Comparison of ENCODE assay signal across 25 cellular contexts in the genomic region with DNA sequence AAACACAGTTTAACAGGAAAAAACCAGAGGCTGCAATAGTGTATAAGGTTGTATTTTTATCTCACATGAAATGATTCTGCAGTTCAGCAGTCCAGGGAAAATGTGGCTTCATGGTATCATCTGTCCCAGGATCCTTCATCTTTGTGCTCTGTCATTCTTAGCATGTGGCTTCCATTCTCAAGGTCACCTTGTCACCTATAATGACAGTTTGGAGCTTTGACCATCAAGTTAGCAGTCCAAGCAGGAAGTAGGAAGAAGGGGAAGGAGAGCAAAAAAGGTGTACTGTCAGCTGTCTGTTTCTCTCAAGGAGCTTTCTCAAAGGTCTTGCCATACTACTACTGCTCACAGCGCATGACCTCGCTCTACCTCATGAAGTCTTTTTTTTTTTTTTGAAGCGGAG. TPM values are rescaled to one million over a fixed set of nuclear protein-coding genes. Genes with fewer than 3 reads are reported as not detected.
DNase-seq lines count a peak whose midpoint lies in the region; ATAC-seq and TF ChIP-seq lines count a peak whose summit lies in the region.
"Had no signal": no experiment of that assay in that cellular context is flagged by ENCODE, and none has a peak within 500 bp of the region (broad histone marks: within the 10 kb centered on the region; RNA-seq: fewer than 3 reads in every experiment).

No MANE protein-coding gene starts in this region.

- peaks cover 18% of the 10 kb centered on the region for H3K4me1 Mint-ChIP-seq in activated CD8-positive, alpha-beta memory T cell treated with anti-CD3 and anti-CD28 coated beads, Interleukin-2, amount 10 ng/mL, durations not matched to agents 7 days and 5 days
- peaks cover 10% of the 10 kb centered on the region for H3K4me1 Mint-ChIP-seq in activated CD4-positive, alpha-beta memory T cell treated with anti-CD3 and anti-CD28 coated beads for 36 hours (ENCODE audit: low read depth)

- POLR2A ChIA-PET in activated CD4-positive, alpha-beta memory T cell treated with anti-CD3 and anti-CD28 coated beads for 36 hours (lab: Charles Lee) = no interaction called here

- DNase-seq in activated CD8-positive, alpha-beta memory T cell treated with anti-CD3 and anti-CD28 coated beads, Interleukin-2, amount 10 ng/mL, durations not matched to agents 7 days and 5 days = no peak
- DNase-seq in activated CD8-positive, alpha-beta memory T cell treated with anti-CD3 and anti-CD28 coated beads, Interleukin-2, amount 50 U/mL, for 48 hours = no peak
- DNase-seq in activated CD4-positive, alpha-beta memory T cell treated with anti-CD3 and anti-CD28 coated beads for 36 hours = no peak
- DNase-seq in dorsolateral prefrontal cortex (no peak), DMS79 (lab: John Stamatoyannopoulos, UW) (no peak), dedifferentiated amniotic fluid mesenchymal stem cell (ENCODE audit: extremely low spot score) (no peak)
- DNase-seq: activated CD4-positive, alpha-beta T cell treated with anti-CD3 and anti-CD28 coated beads, Interleukin-2, amount 50 U/mL, for 4 hours; body of pancreas; cortex of kidney; DMS79 treated with DMSO at 0.1 percent for 48 hours; foreskin keratinocyte; kidney glomerular epithelial cell; mesendoderm; NCI-H146; NCI-H2227 treated with DMSO at 0.1 percent for 48 hours; NK-92 treated with Interleukin-12 subunit alpha and Interleukin-12 subunit beta, amount 100 ng/mL, for 24 hours; spleen had no signal

- H3K27ac Mint-ChIP-seq in activated CD8-positive, alpha-beta memory T cell treated with anti-CD3 and anti-CD28 coated beads, Interleukin-2, amount 10 ng/mL, durations not matched to agents 7 days and 5 days = peak overlapping the region; percentile 39
- H3K27ac Mint-ChIP-seq in activated CD4-positive, alpha-beta memory T cell treated with anti-CD3 and anti-CD28 coated beads for 36 hours = peak overlapping the region; percentile 26
- H3K27ac Mint-ChIP-seq: type B pancreatic cell had no signal

- peaks cover 29 to 56% (median 51%) of the 10 kb centered on the region in 3 donors for H3K36me3 ChIP-seq in skeletal muscle tissue (ENCODE audit: control insufficient read depth in 3 of 3, insufficient read depth in 3 of 3, low read length in 3 of 3)

- no peak overlapping the region for H3K4me3 Mint-ChIP-seq in activated CD8-positive, alpha-beta memory T cell treated with anti-CD3 and anti-CD28 coated beads, Interleukin-2, amount 10 ng/mL, durations not matched to agents 7 days and 5 days
- H3K4me3 Mint-ChIP-seq in activated CD4-positive, alpha-beta memory T cell treated with anti-CD3 and anti-CD28 coated beads for 36 hours = no peak overlapping the region
- H3K4me3 Mint-ChIP-seq: neural crest cell, type B pancreatic cell had no signal

- H3K4me3 ChIP-seq in dorsolateral prefrontal cortex = no peak overlapping the region
- no peak overlapping the region for H3K4me3 ChIP-seq in skeletal muscle tissue (ENCODE audit: low read length in 3 of 3)
- H3K4me3 ChIP-seq: A549, body of pancreas, spleen had no signal

- H3K27ac ChIP-seq in dorsolateral prefrontal cortex (peak overlapping the region in 58 of 59 donors; percentile 23 to 100 (median 97)), skeletal muscle tissue (ENCODE audit: low read depth, low read length) (peak overlapping the region; percentile 53)
- H3K27ac ChIP-seq: A549, body of pancreas, C4-2B, epithelial cell of prostate, foreskin keratinocyte had no signal

- intact Hi-C loops in activated CD4-positive, alpha-beta memory T cell treated with anti-CD3 and anti-CD28 coated beads for 36 hours (cut with micrococcal nuclease) = no loop called here
- intact Hi-C loops in dorsolateral prefrontal cortex (cut with DNase I) = loop anchor here in 1 of 2 donors (1.0 kb wide), 1 partner anchor 8 kb away; no protein-coding TSS in a partner anchor

- no peaks in the 10 kb centered on the region for H3K9me3 ChIP-seq in skeletal muscle tissue (ENCODE audit: control insufficient read depth in 3 of 3, low read length in 3 of 3)
- H3K9me3 ChIP-seq: A549, body of pancreas, spleen had no signal

- CTCF ChIA-PET in activated CD8-positive, alpha-beta memory T cell treated with anti-CD3 and anti-CD28 coated beads, Interleukin-2, amount 10 ng/mL, durations not matched to agents 7 days and 5 days (lab: Charles Lee) = interaction anchor here (1.0 to 1.9 kb wide), 5 partner anchors 9 to 461 kb away, joined by 3 to 8 read pairs (median 3); a partner anchor contains a TSS
- CTCF ChIA-PET in activated CD4-positive, alpha-beta memory T cell treated with anti-CD3 and anti-CD28 coated beads for 36 hours (lab: Charles Lee) = no interaction called here

- H3K27me3 ChIP-seq in dorsolateral prefrontal cortex = no peaks in the 10 kb centered on the region
- H3K27me3 ChIP-seq in skeletal muscle tissue (ENCODE audit: control insufficient read depth in 3 of 3, insufficient read depth in 3 of 3, low read length in 3 of 3) = no peaks in the 10 kb centered on the region
- H3K27me3 ChIP-seq: body of pancreas, foreskin keratinocyte, spleen had no signal

- H3K9me3 Mint-ChIP-seq in activated CD8-positive, alpha-beta memory T cell treated with anti-CD3 and anti-CD28 coated beads, Interleukin-2, amount 10 ng/mL, durations not matched to agents 7 days and 5 days (ENCODE audit: low read depth) = no peaks in the 10 kb centered on the region
- no peaks in the 10 kb centered on the region for H3K9me3 Mint-ChIP-seq in activated CD4-positive, alpha-beta memory T cell treated with anti-CD3 and anti-CD28 coated beads for 36 hours
- H3K9me3 Mint-ChIP-seq: neural crest cell, type B pancreatic cell had no signal

- peaks cover 48% of the 10 kb centered on the region for H3K36me3 Mint-ChIP-seq in activated CD8-positive, alpha-beta memory T cell treated with anti-CD3 and anti-CD28 coated beads, Interleukin-2, amount 10 ng/mL, durations not matched to agents 7 days and 5 days
- H3K36me3 Mint-ChIP-seq in activated CD4-positive, alpha-beta memory T cell treated with anti-CD3 and anti-CD28 coated beads for 36 hours = peaks cover 43% of the 10 kb centered on the region

- H3K4me1 ChIP-seq in skeletal muscle tissue (ENCODE audit: control insufficient read depth in 3 of 3, insufficient read depth in 3 of 3, low read length in 3 of 3) = peaks cover 0 to 8% (median 3%) of the 10 kb centered on the region in 3 donors
- H3K4me1 ChIP-seq: A549, body of pancreas, foreskin keratinocyte had no signal

- no peak for ATAC-seq in activated CD8-positive, alpha-beta memory T cell treated with anti-CD3 and anti-CD28 coated beads, Interleukin-2, amount 10 ng/mL, durations not matched to agents 7 days and 5 days
- no peak for ATAC-seq in HG02623 (IDR thresholded peaks at IDR 0.05; ENCODE audit: unreplicated experiment)
- ATAC-seq: A549, body of pancreas, foreskin keratinocyte, SK-N-SH treated with all-trans-retinoic acid at 6 μM for 48 hours had no signal

- no peaks in the 10 kb centered on the region for H3K27me3 Mint-ChIP-seq in activated CD8-positive, alpha-beta memory T cell treated with anti-CD3 and anti-CD28 coated beads, Interleukin-2, amount 10 ng/mL, durations not matched to agents 7 days and 5 days
- no peaks in the 10 kb centered on the region for H3K27me3 Mint-ChIP-seq in activated CD4-positive, alpha-beta memory T cell treated with anti-CD3 and anti-CD28 coated beads for 36 hours
- H3K27me3 Mint-ChIP-seq: type B pancreatic cell had no signal

- no peak for TF ChIP-seq CTCF in dorsolateral prefrontal cortex (IDR thresholded peaks at IDR 0.05 in 54 of 56, conservative IDR thresholded peaks at IDR 0.05 in 2 of 56; ENCODE audit: low read depth in 1 of 56, partially characterized antibody in 56 of 56)

- no peak overlapping the region for H3K9ac ChIP-seq in skeletal muscle tissue (ENCODE audit: low read depth in 1 of 3, low read length in 3 of 3)

RNA-seq across cellular contexts. Expression of a gene that starts 58.6 kb away (rescaled TPM):
- 10 to 100 TPM; 62.3 to 79.1 TPM for total RNA-seq in activated CD8-positive, alpha-beta memory T cell treated with anti-CD3 and anti-CD28 coated beads, Interleukin-2, amount 10 ng/mL, durations not matched to agents 7 days and 5 days
- 10 to 100 TPM; 34.7 to 37.8 TPM for total RNA-seq in activated CD4-positive, alpha-beta memory T cell treated with anti-CD3 and anti-CD28 coated beads for 36 hours
- total RNA-seq in dorsolateral prefrontal cortex = 100 to 1,000 TPM in 1 of 120 experiments, 10 to 100 TPM in 119; 33.6 to 101 (median 56.1) TPM
- 23.0 TPM for total RNA-seq in skeletal muscle tissue
